In genomic region chr13:96817336-96817941, GRCh38 we compare ENCODE assay signal across 10 cellular contexts.
DNase-seq lines count a peak whose midpoint lies in the region; ATAC-seq and TF ChIP-seq lines count a peak whose summit lies in the region.
"Had no signal": no experiment of that assay in that cellular context is flagged by ENCODE, and none has a peak within 500 bp of the region (broad histone marks: within the 10 kb centered on the region; RNA-seq: fewer than 3 reads in every experiment).

No MANE protein-coding gene starts in this region.

- H3K27ac ChIP-seq in HUES6 (ENCODE audit: low read depth, low read length) (no peak overlapping the region), ascending aorta (no peak overlapping the region), left lung (no peak overlapping the region)

- H3K9ac ChIP-seq in HUES6 (ENCODE audit: low read length): no peak overlapping the region

- H3K9me3 ChIP-seq in HUES6 (ENCODE audit: control insufficient read depth, insufficient read depth, low read depth, low read length) (no peaks in the 10 kb centered on the region), ascending aorta (peaks cover 0 to 5% of the 10 kb centered on the region in 2 donors), left lung (no peaks in the 10 kb centered on the region)

- ATAC-seq in left lung (no peak), HG03159 (IDR thresholded peaks at IDR 0.05; ENCODE audit: unreplicated experiment) (no peak)

- DNase-seq in AG10803 (ENCODE audit: low read depth) (peak; percentile 5), ascending aorta (ENCODE audit: low spot score in 2 of 2) (no peak), left lung (no peak), iPS-NIHi11 (ENCODE audit: low spot score) (no peak), NCI-H1930 (lab: John Stamatoyannopoulos, UW) (no peak), NOMO-1 treated with dmso at 0.1 percent for 144 hours (lab: John Stamatoyannopoulos, UW; ENCODE audit: unreplicated experiment) (no peak)
- DNase-seq: NCI-H2029; stimulated activated CD4-positive, alpha-beta T cell treated with anti-CD3 and anti-CD28 coated beads, Interleukin-4, amount 100 ng/mL, for 1 hour had no signal

- H3K4me1 ChIP-seq in HUES6 (ENCODE audit: control insufficient read depth, insufficient read depth, low read length) (peaks cover 13% of the 10 kb centered on the region), ascending aorta (peaks cover 10 to 38% of the 10 kb centered on the region in 2 donors), left lung (no peaks in the 10 kb centered on the region)

- H3K36me3 ChIP-seq in HUES6 (ENCODE audit: control insufficient read depth, insufficient read depth, low read length): no peaks in the 10 kb centered on the region
- H3K36me3 ChIP-seq in ascending aorta: no peaks in the 10 kb centered on the region
- H3K36me3 ChIP-seq in left lung: no peaks in the 10 kb centered on the region

- peak; percentile 58 for TF ChIP-seq CTCF in AG10803 (conservative IDR thresholded peaks at IDR 0.05; ENCODE audit: low read length)
- peak in 2 of 3 experiments; percentile 50 to 65 for TF ChIP-seq CTCF in ascending aorta (IDR thresholded peaks at IDR 0.05)
- peak; percentile 21 to 38 for TF ChIP-seq CTCF in left lung (IDR thresholded peaks at IDR 0.05)

- intact Hi-C loops in ascending aorta (cut with DNase I) (loop anchor here (2.0 kb wide), 2 partner anchors 37 to 765 kb away; partner anchors contain the start of gene UGGT2), left lung (cut with DNase I) (no loop called here)

- H3K27me3 ChIP-seq in HUES6 (ENCODE audit: control insufficient read depth, insufficient read depth, low read length) (no peaks in the 10 kb centered on the region), ascending aorta (no peaks in the 10 kb centered on the region), left lung (no peaks in the 10 kb centered on the region)

- H3K4me3 ChIP-seq in AG10803 (ENCODE audit: low read length): no peak overlapping the region
- H3K4me3 ChIP-seq in HUES6 (ENCODE audit: low read depth, low read length): peak overlapping the region; percentile 30; the same call in 1 of the 2 replicates
- no peak overlapping the region for H3K4me3 ChIP-seq in ascending aorta
- H3K4me3 ChIP-seq in left lung: no peak overlapping the region
